ENCODE assay signal across 3 cellular contexts in the genomic region with DNA sequence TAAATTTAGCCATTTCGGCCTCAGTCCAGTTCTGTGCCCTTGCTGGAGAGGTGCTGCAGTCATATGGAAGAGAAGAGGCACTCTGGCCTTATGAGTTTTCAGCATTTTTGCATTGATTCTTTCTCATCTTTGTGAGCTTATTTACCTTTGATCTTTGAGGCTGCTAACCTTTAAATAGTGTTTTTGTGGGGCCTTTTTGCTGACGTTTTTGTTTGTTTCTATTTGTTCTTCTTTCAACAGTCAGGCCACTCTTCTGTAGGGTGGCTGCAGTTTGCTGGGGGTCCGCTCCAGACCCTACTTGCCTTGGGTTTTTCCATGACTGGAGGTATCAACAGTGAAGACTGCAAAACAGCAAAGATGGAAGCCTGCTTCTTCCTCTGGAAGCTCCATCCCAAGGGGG.
TF ChIP-seq lines count a peak whose summit lies in the region.

No MANE protein-coding gene starts in this region.

TF ChIP-seq in HepG2, 621 proteins besides CTCF, POLR2A, EP300 and RAD21:
- no peak for TF ChIP-seq PHF20 (CRISPR knock-in tag; IDR thresholded peaks at IDR 0.05)
- TF ChIP-seq MAFK (conservative IDR thresholded peaks at IDR 0.05 in 1 of 2, IDR thresholded peaks at IDR 0.05 in 1 of 2; ENCODE audit: low read length in 2 of 2), result peak; percentile 67 to 79; a peak in 3 of 4 replicates
- peak; percentile 74 for TF ChIP-seq MAFF (IDR thresholded peaks at IDR 0.05; ENCODE audit: low read depth, low read length)

TF ChIP-seq in A549, 52 proteins besides CTCF, POLR2A, EP300 and RAD21:
- TF ChIP-seq MAFK (IDR thresholded peaks at IDR 0.05; ENCODE audit: partially characterized antibody) (peak; percentile 41), PHF8 (IDR thresholded peaks at IDR 0.05; ENCODE audit: borderline replicate concordance, low read depth) (no peak)

TF ChIP-seq in IMR-90, 13 proteins besides CTCF, POLR2A, EP300 and RAD21:
- TF ChIP-seq, protein P1, sequence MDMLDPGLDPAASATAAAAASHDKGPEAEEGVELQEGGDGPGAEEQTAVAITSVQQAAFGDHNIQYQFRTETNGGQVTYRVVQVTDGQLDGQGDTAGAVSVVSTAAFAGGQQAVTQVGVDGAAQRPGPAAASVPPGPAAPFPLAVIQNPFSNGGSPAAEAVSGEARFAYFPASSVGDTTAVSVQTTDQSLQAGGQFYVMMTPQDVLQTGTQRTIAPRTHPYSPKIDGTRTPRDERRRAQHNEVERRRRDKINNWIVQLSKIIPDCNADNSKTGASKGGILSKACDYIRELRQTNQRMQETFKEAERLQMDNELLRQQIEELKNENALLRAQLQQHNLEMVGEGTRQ (IDR thresholded peaks at IDR 0.05; ENCODE audit: low read depth, low read length), result no peak
- peak; percentile 9; the same call in 1 of the 2 replicates for TF ChIP-seq MAFK (IDR thresholded peaks at IDR 0.05; ENCODE audit: low read depth, low read length)
